In genomic region chr9:37026936-37027581, GRCh38 we compare ENCODE assay signal across 8 cellular contexts. TPM values are rescaled to one million over a fixed set of nuclear protein-coding genes. Genes with fewer than 3 reads are reported as not detected.
DNase-seq lines count a peak whose midpoint lies in the region; ATAC-seq and TF ChIP-seq lines count a peak whose summit lies in the region.

No MANE protein-coding gene starts in this region.

- no peaks in the 10 kb centered on the region for H3K9me3 ChIP-seq in neural progenitor cell (ENCODE audit: low read depth)

- ATAC-seq in HG02943 (IDR thresholded peaks at IDR 0.05; ENCODE audit: low read depth, unreplicated experiment) (peak; percentile 6), HG02973 (IDR thresholded peaks at IDR 0.05; ENCODE audit: unreplicated experiment) (no peak)
- no peak for ATAC-seq in activated naive CD8-positive, alpha-beta T cell treated with anti-CD3 and anti-CD28 coated beads, Interleukin-2, amount 10 ng/mL, durations not matched to agents 7 days and 5 days (ENCODE audit: low read depth)

- H3F3A ChIP-seq in neural progenitor cell (ENCODE audit: low read depth), result peaks cover 38% of the 10 kb centered on the region

- no peak overlapping the region for H3K27ac ChIP-seq in neural progenitor cell

- peaks cover 88% of the 10 kb centered on the region for H3K27me3 Mint-ChIP-seq in activated naive CD8-positive, alpha-beta T cell treated with anti-CD3 and anti-CD28 coated beads, Interleukin-2, amount 10 ng/mL, durations not matched to agents 7 days and 5 days
- peaks cover 65% of the 10 kb centered on the region for H3K27me3 Mint-ChIP-seq in neural progenitor cell (ENCODE audit: insufficient read depth, low read depth)

- DNase-seq in activated naive CD8-positive, alpha-beta T cell treated with anti-CD3 and anti-CD28 coated beads, Interleukin-2, amount 10 ng/mL, durations not matched to agents 7 days and 5 days, result no peak
- DNase-seq in neural progenitor cell (ENCODE audit: low spot score), result peak; percentile 55
- no peak for DNase-seq in DMS153 treated with DMSO at 0.1 percent for 48 hours (lab: John Stamatoyannopoulos, UW; ENCODE audit: unreplicated experiment)
- no peak for DNase-seq in stimulated activated CD4-positive, alpha-beta T cell treated with anti-CD3 and anti-CD28 coated beads, Interleukin-4, amount 100 ng/mL, for 24 hours
- DNase-seq in LoVo (ENCODE audit: low spot score), result no peak

- no peaks in the 10 kb centered on the region for H3K36me3 Mint-ChIP-seq in activated naive CD8-positive, alpha-beta T cell treated with anti-CD3 and anti-CD28 coated beads, Interleukin-2, amount 10 ng/mL, durations not matched to agents 7 days and 5 days
- H3K36me3 Mint-ChIP-seq in neural progenitor cell, result no peaks in the 10 kb centered on the region

- H3K27me3 ChIP-seq in neural progenitor cell, result peaks cover 100% of the 10 kb centered on the region

- H2AFZ ChIP-seq in neural progenitor cell (replicated peaks), result no peak overlapping the region

- H3K9ac ChIP-seq in neural progenitor cell, result no peak overlapping the region

- H3K9me3 Mint-ChIP-seq in activated naive CD8-positive, alpha-beta T cell treated with anti-CD3 and anti-CD28 coated beads, Interleukin-2, amount 10 ng/mL, durations not matched to agents 7 days and 5 days, result no peaks in the 10 kb centered on the region
- no peaks in the 10 kb centered on the region for H3K9me3 Mint-ChIP-seq in neural progenitor cell

- peaks cover 39% of the 10 kb centered on the region for H3K4me1 ChIP-seq in neural progenitor cell

- no peaks in the 10 kb centered on the region for H3K36me3 ChIP-seq in neural progenitor cell

- H3K4me3 ChIP-seq in GM08714 (ENCODE audit: low read length) (peak overlapping the region; percentile 72; the same call in 1 of the 2 replicates), neural progenitor cell (peak overlapping the region; percentile 42)

- no peak overlapping the region for H3K27ac Mint-ChIP-seq in activated naive CD8-positive, alpha-beta T cell treated with anti-CD3 and anti-CD28 coated beads, Interleukin-2, amount 10 ng/mL, durations not matched to agents 7 days and 5 days
- H3K27ac Mint-ChIP-seq in neural progenitor cell, result no peak overlapping the region

- POLR2A ChIA-PET in activated naive CD8-positive, alpha-beta T cell treated with anti-CD3 and anti-CD28 coated beads, Interleukin-2, amount 10 ng/mL, durations not matched to agents 7 days and 5 days (lab: Charles Lee), result no interaction called here

- H3K4me2 ChIP-seq in neural progenitor cell, result peak overlapping the region; percentile 72

- H3K4me3 Mint-ChIP-seq in activated naive CD8-positive, alpha-beta T cell treated with anti-CD3 and anti-CD28 coated beads, Interleukin-2, amount 10 ng/mL, durations not matched to agents 7 days and 5 days, result peak overlapping the region; percentile 51
- H3K4me3 Mint-ChIP-seq in neural progenitor cell, result peak overlapping the region; percentile 94

- H3K4me1 Mint-ChIP-seq in activated naive CD8-positive, alpha-beta T cell treated with anti-CD3 and anti-CD28 coated beads, Interleukin-2, amount 10 ng/mL, durations not matched to agents 7 days and 5 days, result peaks cover 26% of the 10 kb centered on the region
- H3K4me1 Mint-ChIP-seq in neural progenitor cell, result peaks cover 58% of the 10 kb centered on the region

- H4K20me1 ChIP-seq in neural progenitor cell (ENCODE audit: low read depth), result peaks cover 80% of the 10 kb centered on the region

- no peaks in the 10 kb centered on the region for H3K79me2 ChIP-seq in neural progenitor cell (ENCODE audit: low read depth)

- no peak for TF ChIP-seq CTCF in neural progenitor cell (IDR thresholded peaks at IDR 0.05)

RNA-seq across cellular contexts. Expression of gene PAX5, which starts 7.0 kb away (rescaled TPM):
- 1 to 10 TPM in 1 of 2 experiments, under 1 TPM in 1; 0.89 to 1.1 TPM for total RNA-seq in activated naive CD8-positive, alpha-beta T cell treated with anti-CD3 and anti-CD28 coated beads, Interleukin-2, amount 10 ng/mL, durations not matched to agents 7 days and 5 days
- 0.06 TPM in 1 of 2 replicates, not detected in the other for total RNA-seq in neural progenitor cell (ENCODE audit: low replicate concordance)
